In genomic region chr5:68116408-68116807, GRCh38 we compare ENCODE assay signal across 1 cellular context.
TF ChIP-seq lines count a peak whose summit lies in the region.

No MANE protein-coding gene starts in this region.

TF ChIP-seq in HepG2, 621 proteins besides CTCF, POLR2A, EP300 and RAD21:
- TF ChIP-seq HNF4A (CRISPR knock-in tag; IDR thresholded peaks at IDR 0.05) (peak; percentile 53), RBM22 (optimal IDR thresholded peaks at IDR 0.05; ENCODE audit: low read length) (no peak)
